ENCODE assay signal across 9 cellular contexts in the genomic region with DNA sequence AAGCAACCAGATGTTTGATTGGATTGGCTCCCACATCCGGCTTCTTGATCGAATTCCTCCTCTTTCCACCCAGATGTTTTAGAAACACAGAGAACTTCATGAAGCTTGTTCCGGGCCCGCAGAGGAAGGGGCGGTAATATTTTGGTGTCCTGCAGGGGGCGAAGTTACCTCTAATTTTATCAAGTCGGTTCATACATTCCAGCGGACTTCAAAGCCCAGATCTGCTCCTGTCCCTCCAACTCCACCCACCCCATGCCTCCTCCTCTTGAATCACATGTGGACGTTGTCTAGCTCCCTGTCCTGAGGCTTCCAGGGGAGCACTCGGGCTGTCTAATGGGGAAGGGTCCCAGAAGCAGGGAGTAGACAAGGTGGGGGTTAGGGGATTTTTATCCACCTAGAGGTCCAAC. TPM values are rescaled to one million over a fixed set of nuclear protein-coding genes. Genes with fewer than 3 reads are reported as not detected.
DNase-seq lines count a peak whose midpoint lies in the region; ATAC-seq and TF ChIP-seq lines count a peak whose summit lies in the region.
"Had no signal": no experiment of that assay in that cellular context is flagged by ENCODE, and none has a peak within 500 bp of the region (broad histone marks: within the 10 kb centered on the region; RNA-seq: fewer than 3 reads in every experiment).

No MANE protein-coding gene starts in this region.

- BruUV-seq in Calu3 (replicated peaks; lab: Mats Ljungman, UMichigan) = no TSS peak

- TF ChIP-seq CTCF in Calu3 (IDR thresholded peaks at IDR 0.05; ENCODE audit: unreplicated experiment) = peak; percentile 14
- TF ChIP-seq CTCF in endothelial cell (IDR thresholded peaks at IDR 0.05; ENCODE audit: unreplicated experiment) = peak; percentile 81
- peak; percentile 83 for TF ChIP-seq CTCF in mesothelial cell of epicardium (IDR thresholded peaks at IDR 0.05; ENCODE audit: unreplicated experiment)

- POLR2A ChIA-PET in activated CD8-positive, alpha-beta T cell treated with anti-CD3 and anti-CD28 coated beads, Interleukin-2, amount 10 ng/mL, durations not matched to agents 7 days and 5 days (lab: Charles Lee) = interaction anchor here (0.5 kb wide), 1 partner anchor 314 kb away, joined by 3 read pairs; no protein-coding TSS in a partner anchor

- intact Hi-C loops in Calu3 (cut with micrococcal nuclease; ENCODE audit: unreplicated experiment) = loop anchor here (1.0 to 10.0 kb wide), 5 partner anchors 162 to 494 kb away; no protein-coding TSS in a partner anchor

- CTCF ChIA-PET in Calu3 (lab: Charles Lee) = interaction anchor here (1.0 to 1.5 kb wide), 2 partner anchors 283 to 336 kb away, joined by 3 to 11 read pairs; no protein-coding TSS in a partner anchor
- CTCF ChIA-PET in activated CD8-positive, alpha-beta T cell treated with anti-CD3 and anti-CD28 coated beads, Interleukin-2, amount 10 ng/mL, durations not matched to agents 7 days and 5 days (lab: Charles Lee) = interaction anchor here (0.6 to 6.4 kb wide), 23 partner anchors 9 to 497 kb away, joined by 3 to 63 read pairs (median 4); partner anchors contain the start of genes BLOC1S5 and EEF1E1

- H3K27me3 Mint-ChIP-seq in Calu3 (ENCODE audit: unreplicated experiment) (peaks cover 52% of the 10 kb centered on the region), endothelial cell (ENCODE audit: unreplicated experiment) (peaks cover 8% of the 10 kb centered on the region), mesothelial cell of epicardium (ENCODE audit: low read depth) (peaks cover 62% of the 10 kb centered on the region)
- peaks cover 54% of the 10 kb centered on the region for H3K27me3 Mint-ChIP-seq in activated CD8-positive, alpha-beta T cell treated with anti-CD3 and anti-CD28 coated beads, Interleukin-2, amount 10 ng/mL, durations not matched to agents 7 days and 5 days (ENCODE audit: low read depth)

- H3K9me3 Mint-ChIP-seq in Calu3 (ENCODE audit: low read depth, unreplicated experiment) = no peaks in the 10 kb centered on the region
- H3K9me3 Mint-ChIP-seq in activated CD8-positive, alpha-beta T cell treated with anti-CD3 and anti-CD28 coated beads, Interleukin-2, amount 10 ng/mL, durations not matched to agents 7 days and 5 days (ENCODE audit: insufficient read depth) = no peaks in the 10 kb centered on the region
- no peaks in the 10 kb centered on the region for H3K9me3 Mint-ChIP-seq in endothelial cell (ENCODE audit: unreplicated experiment)
- H3K9me3 Mint-ChIP-seq in mesothelial cell of epicardium = no peaks in the 10 kb centered on the region
- H3K9me3 Mint-ChIP-seq: T-helper 1 cell treated with Interleukin-12 subunit alpha and Interleukin-12 subunit beta and Interleukin-4 antibody, amounts not matched to agents 30 μg/mL and 1 μg/mL, for 36 hours had no signal

- H3K4me1 Mint-ChIP-seq in Calu3 (ENCODE audit: low read depth, unreplicated experiment) = no peaks in the 10 kb centered on the region
- H3K4me1 Mint-ChIP-seq in activated CD8-positive, alpha-beta T cell treated with anti-CD3 and anti-CD28 coated beads, Interleukin-2, amount 10 ng/mL, durations not matched to agents 7 days and 5 days (ENCODE audit: low read depth) = peaks cover 12% of the 10 kb centered on the region
- H3K4me1 Mint-ChIP-seq in endothelial cell (ENCODE audit: unreplicated experiment) = no peaks in the 10 kb centered on the region
- peaks cover 15% of the 10 kb centered on the region for H3K4me1 Mint-ChIP-seq in mesothelial cell of epicardium

- H3K4me3 Mint-ChIP-seq in Calu3 (ENCODE audit: low read depth, unreplicated experiment) (no peak overlapping the region), endothelial cell (ENCODE audit: unreplicated experiment) (no peak overlapping the region), mesothelial cell of epicardium (no peak overlapping the region)
- no peak overlapping the region for H3K4me3 Mint-ChIP-seq in activated CD8-positive, alpha-beta T cell treated with anti-CD3 and anti-CD28 coated beads, Interleukin-2, amount 10 ng/mL, durations not matched to agents 7 days and 5 days
- H3K4me3 Mint-ChIP-seq: T-helper 1 cell treated with Interleukin-12 subunit alpha and Interleukin-12 subunit beta and Interleukin-4 antibody, amounts not matched to agents 30 μg/mL and 1 μg/mL, for 36 hours had no signal

- H3K27ac Mint-ChIP-seq in Calu3 (ENCODE audit: unreplicated experiment) (no peak overlapping the region), endothelial cell (ENCODE audit: unreplicated experiment) (no peak overlapping the region), mesothelial cell of epicardium (no peak overlapping the region)
- no peak overlapping the region for H3K27ac Mint-ChIP-seq in activated CD8-positive, alpha-beta T cell treated with anti-CD3 and anti-CD28 coated beads, Interleukin-2, amount 10 ng/mL, durations not matched to agents 7 days and 5 days
- H3K27ac Mint-ChIP-seq: T-helper 1 cell treated with Interleukin-12 subunit alpha and Interleukin-12 subunit beta and Interleukin-4 antibody, amounts not matched to agents 30 μg/mL and 1 μg/mL, for 36 hours had no signal

- DNase-seq in Calu3 (peak; percentile 68), NCI-H82 treated with DMSO at 0.1 percent for 48 hours (lab: John Stamatoyannopoulos, UW; ENCODE audit: unreplicated experiment) (peak; percentile 45), endothelial cell (ENCODE audit: low spot score) (peak; percentile 81), mesothelial cell of epicardium (ENCODE audit: low spot score in 2 of 2, unreplicated experiment in 2 of 2) (peak; percentile 56 to 85)
- peak; percentile 78 for DNase-seq in activated CD8-positive, alpha-beta T cell treated with anti-CD3 and anti-CD28 coated beads, Interleukin-2, amount 10 ng/mL, durations not matched to agents 7 days and 5 days
- DNase-seq in stimulated activated naive CD4-positive, alpha-beta T cell (lab: John Stamatoyannopoulos, UW) = peak in 5 of 6 experiments; percentile 12 to 44 (median 20)

- ATAC-seq in HG02678 (IDR thresholded peaks at IDR 0.05; ENCODE audit: unreplicated experiment) (peak; percentile 34), HG02759 (IDR thresholded peaks at IDR 0.05; ENCODE audit: unreplicated experiment) (no peak)
- ATAC-seq in activated CD8-positive, alpha-beta T cell treated with anti-CD3 and anti-CD28 coated beads, Interleukin-2, amount 10 ng/mL, durations not matched to agents 7 days and 5 days = no peak

- peaks cover 7% of the 10 kb centered on the region for H3K36me3 Mint-ChIP-seq in Calu3 (ENCODE audit: insufficient read depth, unreplicated experiment)
- no peaks in the 10 kb centered on the region for H3K36me3 Mint-ChIP-seq in activated CD8-positive, alpha-beta T cell treated with anti-CD3 and anti-CD28 coated beads, Interleukin-2, amount 10 ng/mL, durations not matched to agents 7 days and 5 days (ENCODE audit: low read depth)
- no peaks in the 10 kb centered on the region for H3K36me3 Mint-ChIP-seq in endothelial cell (ENCODE audit: low read depth, unreplicated experiment)
- no peaks in the 10 kb centered on the region for H3K36me3 Mint-ChIP-seq in mesothelial cell of epicardium

RNA-seq across cellular contexts. Expression of gene BMP6, which starts 2.9 kb away (rescaled TPM):
- total RNA-seq in Calu3 (2022) = 0.17 and 0.27 TPM in 2 replicates
- not detected for total RNA-seq in activated CD8-positive, alpha-beta T cell treated with anti-CD3 and anti-CD28 coated beads, Interleukin-2, amount 10 ng/mL, durations not matched to agents 7 days and 5 days
- 0.97 TPM for total RNA-seq in endothelial cell (ENCODE audit: unreplicated experiment)
- total RNA-seq in mesothelial cell of epicardium = 3.5 to 4.2 TPM (median 3.6 TPM) in 3 replicates

Comparison
In these comparisons a context has a peak if more than half of its experiments do, and no peak if none do; other contexts are left out.
1. DNase-seq: peak in every context shown above with its lines; median percentile 81 in endothelial cell; 78 in activated CD8-positive, alpha-beta T cell treated with anti-CD3 and anti-CD28 coated beads, Interleukin-2, amount 10 ng/mL, durations not matched to agents 7 days and 5 days; 70 in mesothelial cell of epicardium; 68 in Calu3; 45 in NCI-H82 treated with DMSO at 0.1 percent for 48 hours; 20 in stimulated activated naive CD4-positive, alpha-beta T cell.
2. CTCF ChIP-seq: peak in every context shown above with its lines; median percentile 83 in mesothelial cell of epicardium; 81 in endothelial cell; 14 in Calu3.